24 cellular contexts compared by ENCODE assay signal in genomic region chr1:214330715-214331114, GRCh38.
"Had no signal": no experiment of that assay in that cellular context is flagged by ENCODE, and none has a peak within 500 bp of the region (broad histone marks: within the 10 kb centered on the region; RNA-seq: fewer than 3 reads in every experiment).

No MANE protein-coding gene starts in this region.

- H3K36me3 Mint-ChIP-seq: WTC11 had no signal

- H3K27me3 ChIP-seq: colonic mucosa, neural progenitor cell, right lobe of liver, upper lobe of right lung had no signal

- H3K27ac Mint-ChIP-seq: activated CD4-positive, alpha-beta memory T cell treated with anti-CD3 and anti-CD28 coated beads, Interleukin-2, amount 10 ng/mL, durations not matched to agents 7 days and 5 days; activated CD4-positive, alpha-beta T cell treated with anti-CD3 and anti-CD28 coated beads, Interleukin-2, amount 10 ng/mL, durations not matched to agents 7 days and 5 days; activated T-cell treated with anti-CD3 and anti-CD28 coated beads, Interleukin-2, amount 50 U/mL, for 24 hours; neural progenitor cell; WTC11 had no signal

- H3K4me3 ChIP-seq: colonic mucosa, neural progenitor cell, right lobe of liver, upper lobe of right lung had no signal

- H3K4me1 ChIP-seq: colonic mucosa, parathyroid adenoma, right lobe of liver, upper lobe of right lung had no signal

- H3K27ac ChIP-seq: colonic mucosa, neural progenitor cell, parathyroid adenoma, right lobe of liver, upper lobe of right lung had no signal

- H3K9me3 Mint-ChIP-seq: activated CD4-positive, alpha-beta memory T cell treated with anti-CD3 and anti-CD28 coated beads, Interleukin-2, amount 10 ng/mL, durations not matched to agents 7 days and 5 days; activated CD4-positive, alpha-beta T cell treated with anti-CD3 and anti-CD28 coated beads, Interleukin-2, amount 10 ng/mL, durations not matched to agents 7 days and 5 days; activated T-cell treated with anti-CD3 and anti-CD28 coated beads, Interleukin-2, amount 50 U/mL, for 24 hours; naive thymus-derived CD8-positive, alpha-beta T cell; neural progenitor cell; WTC11 had no signal

- DNase-seq: activated CD4-positive, alpha-beta memory T cell treated with anti-CD3 and anti-CD28 coated beads, Interleukin-2, amount 10 ng/mL, durations not matched to agents 7 days and 5 days; activated CD4-positive, alpha-beta T cell treated with anti-CD3 and anti-CD28 coated beads for 1 hour; activated CD4-positive, alpha-beta T cell treated with anti-CD3 and anti-CD28 coated beads, Interleukin-2, amount 10 ng/mL, durations not matched to agents 7 days and 5 days; activated CD8-positive, alpha-beta memory T cell treated with anti-CD3 and anti-CD28 coated beads, Interleukin-2, amount 50 U/mL, for 48 hours; activated gamma-delta T cell; activated naive CD4-positive, alpha-beta T cell treated with anti-CD3 and anti-CD28 coated beads, Interleukin-2, amount 50 U/mL, for 16 hours; activated T-cell treated with anti-CD3 and anti-CD28 coated beads, Interleukin-2, amount 50 U/mL, for 24 hours; amniotic stem cell; colonic mucosa; effector CD8-positive, alpha-beta T cell; foreskin fibroblast; midbrain; naive thymus-derived CD8-positive, alpha-beta T cell; occipital lobe; stimulated activated CD4-positive, alpha-beta T cell treated with anti-CD3 and anti-CD28 coated beads, Interleukin-12 subunit alpha, Interleukin-12 subunit beta, amount 100 ng/mL, for 4 hours; stimulated activated CD4-positive, alpha-beta T cell treated with anti-CD3 and anti-CD28 coated beads, Interleukin-4, amount 100 ng/mL, for 1 hour; stimulated activated naive CD8-positive, alpha-beta T cell treated with anti-CD3 and anti-CD28 coated beads, Interleukin-15, Interleukin-2, amounts not matched to agents 100 U/mL and 50 U/mL, for 24 hours; T-helper 2 cell; upper lobe of right lung had no signal

- H3K9me3 ChIP-seq: colonic mucosa, right lobe of liver, upper lobe of right lung had no signal

- H3K4me3 Mint-ChIP-seq: activated CD4-positive, alpha-beta memory T cell treated with anti-CD3 and anti-CD28 coated beads, Interleukin-2, amount 10 ng/mL, durations not matched to agents 7 days and 5 days; activated CD4-positive, alpha-beta T cell treated with anti-CD3 and anti-CD28 coated beads, Interleukin-2, amount 10 ng/mL, durations not matched to agents 7 days and 5 days; activated T-cell treated with anti-CD3 and anti-CD28 coated beads, Interleukin-2, amount 50 U/mL, for 24 hours; naive thymus-derived CD8-positive, alpha-beta T cell; neural progenitor cell; WTC11 had no signal

- H3K27me3 Mint-ChIP-seq: activated CD4-positive, alpha-beta memory T cell treated with anti-CD3 and anti-CD28 coated beads, Interleukin-2, amount 10 ng/mL, durations not matched to agents 7 days and 5 days; activated CD4-positive, alpha-beta T cell treated with anti-CD3 and anti-CD28 coated beads, Interleukin-2, amount 10 ng/mL, durations not matched to agents 7 days and 5 days; activated T-cell treated with anti-CD3 and anti-CD28 coated beads, Interleukin-2, amount 50 U/mL, for 24 hours; naive thymus-derived CD8-positive, alpha-beta T cell had no signal

- H3K36me3 ChIP-seq: colonic mucosa, neural progenitor cell had no signal

- ATAC-seq: naive thymus-derived CD8-positive, alpha-beta T cell; SK-N-SH treated with all-trans-retinoic acid at 6 μM for 48 hours; stimulated activated naive CD8-positive, alpha-beta T cell treated with anti-CD3 and anti-CD28 coated beads, Interleukin-15, Interleukin-2, amounts not matched to agents 100 U/mL and 50 U/mL, for 24 hours; upper lobe of right lung; WTC11 had no signal
